In the genomic region with DNA sequence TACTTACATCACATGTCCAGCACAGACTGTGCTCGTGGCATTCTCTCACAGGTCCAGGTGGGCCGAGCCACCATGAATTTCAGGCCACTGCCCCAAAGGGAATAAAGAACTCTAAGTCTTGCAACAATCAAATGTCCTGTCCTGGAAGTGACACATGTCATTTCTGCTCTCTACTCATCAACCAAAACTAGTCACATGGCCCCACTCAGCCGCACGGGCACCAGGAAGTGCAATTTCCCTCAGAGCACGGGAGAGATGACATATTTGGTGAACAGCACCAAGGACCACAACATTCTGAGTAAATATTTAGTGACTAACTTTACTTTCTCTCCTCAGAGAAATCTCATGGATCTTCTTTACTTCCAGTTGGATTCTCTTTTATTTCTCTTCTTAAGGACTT, we compare ENCODE assay signal across 13 cellular contexts.
DNase-seq lines count a peak whose midpoint lies in the region; ATAC-seq, FAIRE-seq and TF ChIP-seq lines count a peak whose summit lies in the region.
"Had no signal": no experiment of that assay in that cellular context is flagged by ENCODE, and none has a peak within 500 bp of the region (broad histone marks: within the 10 kb centered on the region; RNA-seq: fewer than 3 reads in every experiment).

No MANE protein-coding gene starts in this region.

- H3K27ac ChIP-seq in brain microvascular endothelial cell (no peak overlapping the region), small intestine (ENCODE audit: low read depth in 1 of 2, low read length in 1 of 2) (no peak overlapping the region)
- H3K27ac ChIP-seq: KMS-11, tibial artery had no signal

- no peak for DNase-seq in GM12892 (ENCODE audit: insufficient read length)
- peak; percentile 24 for DNase-seq in activated naive CD8-positive, alpha-beta T cell treated with anti-CD3 and anti-CD28 coated beads for 36 hours
- DNase-seq in brain microvascular endothelial cell, result no peak
- no peak for DNase-seq in NCI-H2029 treated with DMSO at 0.1 percent for 48 hours (lab: John Stamatoyannopoulos, UW)
- no peak for DNase-seq in foreskin fibroblast
- DNase-seq in small intestine, result no peak
- DNase-seq: cerebellar nuclear complex, NCI-H524 treated with DMSO at 0.1 percent for 48 hours, SK-N-SH, tibial artery had no signal

- H3K27me3 ChIP-seq in brain microvascular endothelial cell (replicated peaks) (no peaks in the 10 kb centered on the region), small intestine (ENCODE audit: control insufficient read depth in 2 of 2, insufficient read depth in 2 of 2, low read length in 2 of 2) (peaks cover 0 to under 1% of the 10 kb centered on the region in 2 donors)
- H3K27me3 ChIP-seq: tibial artery had no signal

- no peak overlapping the region for H3K27ac Mint-ChIP-seq in activated naive CD8-positive, alpha-beta T cell treated with anti-CD3 and anti-CD28 coated beads for 36 hours

- no peak for TF ChIP-seq CTCF in brain microvascular endothelial cell (IDR thresholded peaks at IDR 0.05; ENCODE audit: low read depth, low read length, missing control alignments)
- no peak for TF ChIP-seq CTCF in foreskin fibroblast (IDR thresholded peaks at IDR 0.05; ENCODE audit: low read depth, low read length)

- H3K4me3 Mint-ChIP-seq in activated naive CD8-positive, alpha-beta T cell treated with anti-CD3 and anti-CD28 coated beads for 36 hours, result no peak overlapping the region

- no peak overlapping the region for H3K4me3 ChIP-seq in brain microvascular endothelial cell (ENCODE audit: low read depth, low read length)
- no peak overlapping the region for H3K4me3 ChIP-seq in foreskin fibroblast (ENCODE audit: low read depth in 1 of 2, low read length in 2 of 2)
- no peak overlapping the region for H3K4me3 ChIP-seq in small intestine (ENCODE audit: low read depth in 1 of 2, low read length in 2 of 2)
- H3K4me3 ChIP-seq: tibial artery had no signal

- H3K4me1 ChIP-seq in small intestine (ENCODE audit: control insufficient read depth in 2 of 2, insufficient read depth in 1 of 2, low read depth in 1 of 2, low read length in 1 of 2), result no peaks in the 10 kb centered on the region
- H3K4me1 ChIP-seq: tibial artery had no signal

- H3K36me3 Mint-ChIP-seq in activated naive CD8-positive, alpha-beta T cell treated with anti-CD3 and anti-CD28 coated beads for 36 hours, result no peaks in the 10 kb centered on the region

- WGBS in small intestine, 3 donors, result 55 to 59% (median 58%) methylated on average over 5 of the region's 5 CpGs

- H3K9me3 ChIP-seq in small intestine (ENCODE audit: control insufficient read depth, low read depth), result no peaks in the 10 kb centered on the region
- H3K9me3 ChIP-seq: SK-N-SH, tibial artery had no signal

- peaks cover 8% of the 10 kb centered on the region for H3K27me3 Mint-ChIP-seq in activated naive CD8-positive, alpha-beta T cell treated with anti-CD3 and anti-CD28 coated beads for 36 hours

- ATAC-seq in GM19452 (IDR thresholded peaks at IDR 0.05; ENCODE audit: unreplicated experiment) (peak; percentile 87), HG03354 (IDR thresholded peaks at IDR 0.05; ENCODE audit: poor library complexity, severe bottlenecking, unreplicated experiment) (peak; percentile 85)

- H3K36me3 ChIP-seq in brain microvascular endothelial cell (replicated peaks), result no peaks in the 10 kb centered on the region
- no peaks in the 10 kb centered on the region for H3K36me3 ChIP-seq in small intestine (ENCODE audit: control insufficient read depth in 2 of 2, insufficient read depth in 2 of 2, low read length in 2 of 2)
- H3K36me3 ChIP-seq: tibial artery had no signal

- in situ Hi-C loops in brain microvascular endothelial cell (cut with HindIII; ENCODE audit: low pct_ligation_motif_present, low sequenced_read_pairs), result no loop called here

- no peak for TF ChIP-seq POLR2A in GM12892 (IDR thresholded peaks at IDR 0.05; ENCODE audit: low read depth, low read length)

- H3K9me3 Mint-ChIP-seq in activated naive CD8-positive, alpha-beta T cell treated with anti-CD3 and anti-CD28 coated beads for 36 hours, result no peaks in the 10 kb centered on the region

- FAIRE-seq in GM12892 (lab: Jason Lieb, UNC), result peak; percentile 51
- FAIRE-seq in small intestine (lab: Jason Lieb, UNC), result no peak

- peaks cover 3% of the 10 kb centered on the region for H3K4me1 Mint-ChIP-seq in activated naive CD8-positive, alpha-beta T cell treated with anti-CD3 and anti-CD28 coated beads for 36 hours
